9 cellular contexts compared by ENCODE assay signal in the genomic region with DNA sequence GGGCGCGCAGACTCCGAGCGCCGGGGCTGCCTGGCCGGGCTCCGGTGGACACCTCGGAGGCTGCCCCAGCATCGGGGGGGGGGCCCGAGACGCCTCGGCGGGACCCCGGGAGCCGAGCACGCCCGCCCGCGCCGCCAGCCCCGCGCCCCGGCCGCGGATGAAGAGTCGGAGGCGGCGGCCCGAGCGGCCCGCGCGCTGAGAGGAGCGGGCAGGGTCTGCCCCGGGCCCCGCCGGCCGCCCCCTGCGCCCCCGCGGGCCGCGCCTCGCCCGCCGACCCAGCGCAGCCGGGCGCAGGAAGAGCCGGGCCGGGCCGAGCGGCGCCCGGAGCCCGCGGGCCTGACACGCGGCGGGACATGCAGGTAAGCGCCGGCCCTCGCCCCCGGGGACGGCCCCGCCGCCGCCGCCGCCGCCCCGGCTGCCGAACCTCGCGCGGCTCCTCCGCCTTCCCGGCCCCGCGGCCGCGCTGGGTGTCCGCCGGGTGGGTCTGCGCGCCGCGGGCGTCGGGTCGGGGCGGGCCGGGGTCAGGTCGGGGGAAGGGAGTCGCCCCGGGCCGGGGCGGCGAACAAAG.
DNase-seq lines count a peak whose midpoint lies in the region; ATAC-seq and TF ChIP-seq lines count a peak whose summit lies in the region.
"Had no signal": no experiment of that assay in that cellular context is flagged by ENCODE, and none has a peak within 500 bp of the region (broad histone marks: within the 10 kb centered on the region; RNA-seq: fewer than 3 reads in every experiment).

No MANE protein-coding gene starts in this region.

- H3K27ac ChIP-seq in stomach smooth muscle (ENCODE audit: low read length): no peak overlapping the region
- H3K27ac ChIP-seq: 22Rv1 had no signal

- H3K4me1 ChIP-seq in stomach smooth muscle (ENCODE audit: control insufficient read depth, insufficient read depth, low read length): peaks cover 19% of the 10 kb centered on the region

- H3K9ac ChIP-seq in stomach smooth muscle (ENCODE audit: low read length in 2 of 2): no peak overlapping the region

- peak; percentile 56 for DNase-seq in DMS 273 (lab: John Stamatoyannopoulos, UW; ENCODE audit: unreplicated experiment)
- DNase-seq in DMS 273 treated with DMSO at 0.1 percent for 48 hours (lab: John Stamatoyannopoulos, UW): no peak
- peak; percentile 32 for DNase-seq in activated B cell treated with CpG ODN at 0.5 μM for 24 hours
- DNase-seq in islet precursor cell: peak; percentile 56
- DNase-seq in HUDEP-2 (lab: John Stamatoyannopoulos, UW; ENCODE audit: unreplicated experiment in 76 of 76): no peak

- H3K9me3 Mint-ChIP-seq in activated B cell treated with CpG ODN at 0.5 μM for 24 hours: peaks cover 2% of the 10 kb centered on the region

- H3K27me3 Mint-ChIP-seq in activated B cell treated with CpG ODN at 0.5 μM for 24 hours: peaks cover 49% of the 10 kb centered on the region

- no peak for ATAC-seq in activated B cell treated with CpG ODN at 0.5 μM for 24 hours (ENCODE audit: low read depth)
- ATAC-seq in GM21723 (IDR thresholded peaks at IDR 0.05; ENCODE audit: unreplicated experiment): no peak
- no peak for ATAC-seq in HG02973 (IDR thresholded peaks at IDR 0.05; ENCODE audit: unreplicated experiment)

- POLR2A ChIA-PET in activated B cell treated with CpG ODN at 0.5 μM for 24 hours (lab: Charles Lee): no interaction called here

- no peak overlapping the region for H3K4me3 Mint-ChIP-seq in activated B cell treated with CpG ODN at 0.5 μM for 24 hours

- CTCF ChIA-PET in activated B cell treated with CpG ODN at 0.5 μM for 24 hours (lab: Charles Lee): no interaction called here

- peaks cover 14 to 26% of the 10 kb centered on the region in 2 donors for H3K27me3 ChIP-seq in stomach smooth muscle (ENCODE audit: control insufficient read depth in 1 of 2, insufficient read depth in 2 of 2, low read length in 2 of 2)

- H3K36me3 Mint-ChIP-seq in activated B cell treated with CpG ODN at 0.5 μM for 24 hours (ENCODE audit: low read depth): no peaks in the 10 kb centered on the region

- H3K9me3 ChIP-seq in stomach smooth muscle (ENCODE audit: control insufficient read depth in 2 of 2, low read length in 2 of 2): no peaks in the 10 kb centered on the region

- TF ChIP-seq CTCF in activated B cell treated with CpG ODN at 0.5 μM for 24 hours (IDR thresholded peaks at IDR 0.05): no peak

- H3K4me3 ChIP-seq in stomach smooth muscle (ENCODE audit: low read length in 2 of 2): peak overlapping the region; percentile 8 to 66

- no peak overlapping the region for H3K27ac Mint-ChIP-seq in activated B cell treated with CpG ODN at 0.5 μM for 24 hours

- intact Hi-C loops in activated B cell treated with CpG ODN at 0.5 μM for 24 hours (cut with micrococcal nuclease): no loop called here

- peaks cover 34% of the 10 kb centered on the region for H3K4me1 Mint-ChIP-seq in activated B cell treated with CpG ODN at 0.5 μM for 24 hours

- H3K36me3 ChIP-seq in stomach smooth muscle (ENCODE audit: control insufficient read depth in 2 of 2, insufficient read depth in 2 of 2, low read length in 2 of 2): no peaks in the 10 kb centered on the region

Comparison
In these comparisons a context has a peak if more than half of its experiments do, and no peak if none do; other contexts are left out.
1. DNase-seq: peak in DMS 273 (single experiment), activated B cell treated with CpG ODN at 0.5 μM for 24 hours (single experiment) and islet precursor cell (single experiment); none in DMS 273 treated with DMSO at 0.1 percent for 48 hours (single experiment) and HUDEP-2 (0 of 76).